12 cellular contexts compared by ENCODE assay signal in genomic region chr7:84251183-84251845, GRCh38. TPM values are rescaled to one million over a fixed set of nuclear protein-coding genes. Genes with fewer than 3 reads are reported as not detected.
DNase-seq lines count a peak whose midpoint lies in the region; ATAC-seq and TF ChIP-seq lines count a peak whose summit lies in the region.
"Had no signal": no experiment of that assay in that cellular context is flagged by ENCODE, and none has a peak within 500 bp of the region (broad histone marks: within the 10 kb centered on the region; RNA-seq: fewer than 3 reads in every experiment).

No MANE protein-coding gene starts in this region.

- peak overlapping the region in 4 of 11 experiments; percentile 5 to 75 (median 68); a peak in 7 of 22 replicates for H3K9ac ChIP-seq in BLaER1 treated with 17β-estradiol and CSF1 and Interleukin-3, amounts not matched to agents 10 nM and 100 nM

- peak overlapping the region in 5 of 11 experiments; percentile 6 to 76 (median 72); a peak in 9 of 22 replicates for H3K4me2 ChIP-seq in BLaER1 treated with 17β-estradiol and CSF1 and Interleukin-3, amounts not matched to agents 10 nM and 100 nM

- TF ChIP-seq CTCF in astrocyte of the spinal cord (IDR thresholded peaks at IDR 0.05; ENCODE audit: low read depth, low read length) (no peak), left ventricle myocardium inferior (IDR thresholded peaks at IDR 0.05; ENCODE audit: borderline replicate concordance) (no peak)

- no peaks in the 10 kb centered on the region for H4K20me1 ChIP-seq in BLaER1 treated with 17β-estradiol and CSF1 and Interleukin-3, amounts not matched to agents 10 nM and 100 nM

- peak overlapping the region in 6 of 11 experiments; percentile 2 to 99 (median 91); a peak in 9 of 22 replicates for H3K27ac ChIP-seq in BLaER1 treated with 17β-estradiol and CSF1 and Interleukin-3, amounts not matched to agents 10 nM and 100 nM
- H3K27ac ChIP-seq in left ventricle myocardium inferior (replicated peaks) = no peak overlapping the region
- H3K27ac ChIP-seq: VCaP had no signal

- in situ Hi-C loops in astrocyte of the spinal cord (cut with HindIII; ENCODE audit: low sequenced_read_pairs) = no loop called here

- no peaks in the 10 kb centered on the region; a peak in 2 of 22 replicates for H3K9me3 ChIP-seq in BLaER1 treated with 17β-estradiol and CSF1 and Interleukin-3, amounts not matched to agents 10 nM and 100 nM (replicated peaks in 1 of 11)
- H3K9me3 ChIP-seq in MG63 (no peaks in the 10 kb centered on the region; the same call in 1 of the 2 replicates), left ventricle myocardium inferior (replicated peaks) (peaks cover 1% of the 10 kb centered on the region)

- no peaks in the 10 kb centered on the region for H3K36me3 ChIP-seq in BLaER1 treated with 17β-estradiol and CSF1 and Interleukin-3, amounts not matched to agents 10 nM and 100 nM
- no peaks in the 10 kb centered on the region for H3K36me3 ChIP-seq in MG63
- no peaks in the 10 kb centered on the region for H3K36me3 ChIP-seq in left ventricle myocardium inferior

- POLR2A ChIA-PET in naive thymus-derived CD8-positive, alpha-beta T cell (lab: Charles Lee) = no interaction called here

- DNase-seq in MG63 (peak; percentile 42), astrocyte of the spinal cord (ENCODE audit: low read depth, low spot score) (peak; percentile 94), kidney tubule cell (ENCODE audit: low spot score) (peak; percentile 81), left ventricle myocardium inferior (no peak), NCI-H82 (lab: John Stamatoyannopoulos, UW) (no peak)
- no peak for DNase-seq in stimulated activated naive CD8-positive, alpha-beta T cell treated with anti-CD3 and anti-CD28 coated beads, Interleukin-15, Interleukin-2, amounts not matched to agents 100 U/mL and 50 U/mL, for 24 hours
- no peak for DNase-seq in naive thymus-derived CD8-positive, alpha-beta T cell
- DNase-seq: activated T-cell treated with anti-CD3 and anti-CD28 coated beads, Interleukin-2, amount 50 U/mL, for 72 hours; CD4-positive, CD25-positive, alpha-beta regulatory T cell; NCI-H2029 had no signal

- H3K4me1 Mint-ChIP-seq in naive thymus-derived CD8-positive, alpha-beta T cell = peaks cover 0 to 7% (median 2%) of the 10 kb centered on the region in 4 donors
- H3K4me1 Mint-ChIP-seq: CD4-positive, CD25-positive, alpha-beta regulatory T cell had no signal

- H3K4me3 ChIP-seq in BLaER1 treated with 17β-estradiol and CSF1 and Interleukin-3, amounts not matched to agents 10 nM and 100 nM = no peak overlapping the region
- H3K4me3 ChIP-seq in MG63 (no peak overlapping the region), astrocyte of the spinal cord (ENCODE audit: low read depth, low read length) (no peak overlapping the region), left ventricle myocardium inferior (no peak overlapping the region)

- H3K4me1 ChIP-seq in BLaER1 treated with 17β-estradiol and CSF1 and Interleukin-3, amounts not matched to agents 10 nM and 100 nM = peaks cover 0 to 90% (median 17%) of the 10 kb centered on the region in 10 experiments; a peak in 15 of 20 replicates
- H3K4me1 ChIP-seq in left ventricle myocardium inferior = no peaks in the 10 kb centered on the region

- intact Hi-C loops in left ventricle myocardium inferior (cut with micrococcal nuclease) = no loop called here

- ATAC-seq in stimulated activated naive CD8-positive, alpha-beta T cell treated with anti-CD3 and anti-CD28 coated beads, Interleukin-15, Interleukin-2, amounts not matched to agents 100 U/mL and 50 U/mL, for 24 hours = no peak
- ATAC-seq in naive thymus-derived CD8-positive, alpha-beta T cell = no peak
- ATAC-seq: activated T-cell treated with anti-CD3 and anti-CD28 coated beads, Interleukin-2, amount 50 U/mL, for 72 hours had no signal

- H3K4me3 Mint-ChIP-seq in naive thymus-derived CD8-positive, alpha-beta T cell = no peak overlapping the region
- H3K4me3 Mint-ChIP-seq: activated T-cell treated with anti-CD3 and anti-CD28 coated beads, Interleukin-2, amount 50 U/mL, for 72 hours; CD4-positive, CD25-positive, alpha-beta regulatory T cell had no signal

- no peaks in the 10 kb centered on the region for H3K27me3 Mint-ChIP-seq in naive thymus-derived CD8-positive, alpha-beta T cell
- H3K27me3 Mint-ChIP-seq: CD4-positive, CD25-positive, alpha-beta regulatory T cell had no signal

- no peaks in the 10 kb centered on the region for H3K27me3 ChIP-seq in BLaER1 treated with 17β-estradiol and CSF1 and Interleukin-3, amounts not matched to agents 10 nM and 100 nM
- H3K27me3 ChIP-seq in MG63 (no peaks in the 10 kb centered on the region), left ventricle myocardium inferior (ENCODE audit: low read depth) (no peaks in the 10 kb centered on the region)

- H3K27ac Mint-ChIP-seq in naive thymus-derived CD8-positive, alpha-beta T cell = no peak overlapping the region
- H3K27ac Mint-ChIP-seq: activated T-cell treated with anti-CD3 and anti-CD28 coated beads, Interleukin-2, amount 50 U/mL, for 72 hours; CD4-positive, CD25-positive, alpha-beta regulatory T cell had no signal

- peaks cover 0 to under 1% (median 0%) of the 10 kb centered on the region in 9 donors for H3K9me3 Mint-ChIP-seq in naive thymus-derived CD8-positive, alpha-beta T cell
- H3K9me3 Mint-ChIP-seq: activated T-cell treated with anti-CD3 and anti-CD28 coated beads, Interleukin-2, amount 50 U/mL, for 72 hours had no signal

- H3K36me3 Mint-ChIP-seq in naive thymus-derived CD8-positive, alpha-beta T cell = no peaks in the 10 kb centered on the region
- H3K36me3 Mint-ChIP-seq: CD4-positive, CD25-positive, alpha-beta regulatory T cell had no signal

RNA-seq across cellular contexts. Expression of gene SEMA3A, which starts 56.7 kb away (rescaled TPM):
- total RNA-seq in MG63 (2014; rRNA removed; shearing (Covaris generic); ENCODE audit: low replicate concordance) = 72.6 and 89.1 TPM in 2 replicates
- total RNA-seq in left ventricle myocardium inferior = 1.9 TPM
- total RNA-seq in naive thymus-derived CD8-positive, alpha-beta T cell = under 1 TPM; 0.10 to 0.30 TPM
- polyA plus RNA-seq in naive thymus-derived CD8-positive, alpha-beta T cell = 1 to 10 TPM in 1 of 3 donors, under 1 TPM in 2; 0.14 to 2.7 (median 0.28) TPM
- total RNA-seq: CD4-positive, CD25-positive, alpha-beta regulatory T cell had no signal
- polyA plus RNA-seq: CD4-positive, CD25-positive, alpha-beta regulatory T cell had no signal

Comparison
In these comparisons a context has a peak if more than half of its experiments do, and no peak if none do; other contexts are left out.
1. DNase-seq: peak in MG63 (single experiment), astrocyte of the spinal cord (single experiment) and kidney tubule cell (single experiment); none in stimulated activated naive CD8-positive, alpha-beta T cell treated with anti-CD3 and anti-CD28 coated beads, Interleukin-15, Interleukin-2, amounts not matched to agents 100 U/mL and 50 U/mL, for 24 hours (single experiment), left ventricle myocardium inferior (single experiment), naive thymus-derived CD8-positive, alpha-beta T cell (0 of 10) and NCI-H82 (single experiment).
2. RNA of gene SEMA3A, which starts 56.7 kb away (total RNA-seq): 72.6 to 89.1 TPM in MG63; 1.9 TPM in left ventricle myocardium inferior (single experiment) and 0.10 to 0.30 TPM in naive thymus-derived CD8-positive, alpha-beta T cell; every median in the first group is over 10 times any median in the second.